In genomic region chr3:195079636-195080035, GRCh38 we compare ENCODE assay signal across 17 cellular contexts.
A peak's percentile ranks its signal among the peaks of the same experiment; 100 is the strongest.
DNase-seq lines count a peak whose midpoint lies in the region; ATAC-seq, FAIRE-seq and TF ChIP-seq lines count a peak whose summit lies in the region.
"Had no signal": no experiment of that assay in that cellular context is flagged by ENCODE, and none has a peak within 500 bp of the region (broad histone marks: within the 10 kb centered on the region; RNA-seq: fewer than 3 reads in every experiment).

No MANE protein-coding gene starts in this region.

- H3K9me3 Mint-ChIP-seq in activated B cell treated with CpG ODN at 0.5 μM for 24 hours (no peaks in the 10 kb centered on the region), HFFc6 (no peaks in the 10 kb centered on the region)

- H3K27me3 Mint-ChIP-seq in activated B cell treated with CpG ODN at 0.5 μM for 24 hours, result no peaks in the 10 kb centered on the region
- H3K27me3 Mint-ChIP-seq in HFFc6 (ENCODE audit: insufficient read depth), result peaks cover 3% of the 10 kb centered on the region; the same call in 1 of the 2 replicates

- POLR2A ChIA-PET in activated B cell treated with CpG ODN at 0.5 μM for 24 hours (lab: Charles Lee) (no interaction called here), GM10248 (lab: Yijun Ruan, JAX) (no interaction called here)

- intact Hi-C loops in heart left ventricle (cut with DNase I), result no loop called here
- intact Hi-C loops in Right ventricle myocardium inferior (cut with DNase I), result loop anchor here (2.0 kb wide), 1 partner anchor 15 kb away; no protein-coding TSS in a partner anchor
- intact Hi-C loops in activated B cell treated with CpG ODN at 0.5 μM for 24 hours (cut with micrococcal nuclease), result no loop called here
- intact Hi-C loops in kidney (cut with DNase I), result no loop called here
- intact Hi-C loops in thyroid gland (cut with DNase I), result no loop called here

- DNase-seq in heart left ventricle (peak in 1 of 5 donors; percentile 42), Right ventricle myocardium inferior (ENCODE audit: missing footprints) (no peak), activated B cell treated with CpG ODN at 0.5 μM for 24 hours (no peak), kidney (peak; percentile 55), thyroid gland (no peak), GM10248 (ENCODE audit: extremely low spot score) (no peak), HFFc6 (no peak)
- DNase-seq: activated CD4-positive, alpha-beta T cell treated with anti-CD3 and anti-CD28 coated beads for 48 hours; amniotic stem cell; cortex of kidney; left colon; NCI-H146 had no signal

- H3K4me1 Mint-ChIP-seq in activated B cell treated with CpG ODN at 0.5 μM for 24 hours, result peaks cover 34% of the 10 kb centered on the region
- H3K4me1 Mint-ChIP-seq in HFFc6 (ENCODE audit: low read depth), result peaks cover 8% of the 10 kb centered on the region; the same call in 1 of the 2 replicates

- ATAC-seq in heart left ventricle (no peak), Right ventricle myocardium inferior (no peak), activated B cell treated with CpG ODN at 0.5 μM for 24 hours (ENCODE audit: low read depth) (no peak), GM19324 (IDR thresholded peaks at IDR 0.05; ENCODE audit: low FRiP score, unreplicated experiment) (no peak)
- ATAC-seq: esophagus mucosa, K562, left colon had no signal

- H3K9me3 ChIP-seq in heart left ventricle, result no peaks in the 10 kb centered on the region
- no peaks in the 10 kb centered on the region for H3K9me3 ChIP-seq in kidney (ENCODE audit: control insufficient read depth in 1 of 2, low read length in 2 of 2)
- H3K9me3 ChIP-seq in thyroid gland, result no peaks in the 10 kb centered on the region
- H3K9me3 ChIP-seq: HAP-1 had no signal

- H3K4me3 ChIP-seq in heart left ventricle (no peak overlapping the region), kidney (ENCODE audit: low read length in 2 of 2) (no peak overlapping the region), thyroid gland (replicated peaks in 1 of 3) (no peak overlapping the region)
- H3K4me3 ChIP-seq: HAP-1, hepatocyte, K562 had no signal

- TF ChIP-seq POLR2A in heart left ventricle (IDR thresholded peaks at IDR 0.05) (no peak), thyroid gland (IDR thresholded peaks at IDR 0.05) (no peak)

- H3K27ac Mint-ChIP-seq in activated B cell treated with CpG ODN at 0.5 μM for 24 hours (peak overlapping the region; percentile 10), HFFc6 (no peak overlapping the region)

- H3K27me3 ChIP-seq in heart left ventricle (no peaks in the 10 kb centered on the region), thyroid gland (no peaks in the 10 kb centered on the region)
- H3K27me3 ChIP-seq: hepatocyte had no signal

- FAIRE-seq in kidney (lab: Jason Lieb, UNC), result no peak
- FAIRE-seq: K562 had no signal

- no peak overlapping the region for H3K9ac ChIP-seq in kidney (ENCODE audit: low read length in 2 of 2)

- H3K4me1 ChIP-seq in heart left ventricle, result peaks cover 11 to 47% (median 39%) of the 10 kb centered on the region in 12 donors
- peaks cover 20 to 21% of the 10 kb centered on the region in 2 donors for H3K4me1 ChIP-seq in kidney (ENCODE audit: control insufficient read depth in 1 of 2, insufficient read depth in 1 of 2, low read depth in 1 of 2, low read length in 2 of 2)
- H3K4me1 ChIP-seq in thyroid gland, result peaks cover 34 to 45% of the 10 kb centered on the region in 2 donors
- H3K4me1 ChIP-seq: HAP-1 had no signal

- CTCF ChIA-PET in activated B cell treated with CpG ODN at 0.5 μM for 24 hours (lab: Charles Lee) (no interaction called here), GM10248 (lab: Yijun Ruan, JAX) (interaction anchor here (1.8 kb wide), 1 partner anchor 11 kb away, joined by 5 read pairs; no protein-coding TSS in a partner anchor)

- TF ChIP-seq CTCF in heart left ventricle (IDR thresholded peaks at IDR 0.05), result no peak
- no peak for TF ChIP-seq CTCF in activated B cell treated with CpG ODN at 0.5 μM for 24 hours (IDR thresholded peaks at IDR 0.05)
- no peak for TF ChIP-seq CTCF in kidney (IDR thresholded peaks at IDR 0.05; ENCODE audit: borderline replicate concordance, extremely low read depth, insufficient read depth)
- TF ChIP-seq CTCF in thyroid gland (IDR thresholded peaks at IDR 0.05), result no peak
- TF ChIP-seq CTCF in GM10248 (IDR thresholded peaks at IDR 0.05; ENCODE audit: control extremely low read depth, extremely low read depth, low read depth, missing control alignments), result no peak
- TF ChIP-seq CTCF in HFFc6 (IDR thresholded peaks at IDR 0.05), result no peak

- H3K36me3 Mint-ChIP-seq in activated B cell treated with CpG ODN at 0.5 μM for 24 hours (ENCODE audit: low read depth) (no peaks in the 10 kb centered on the region), HFFc6 (ENCODE audit: low read depth) (no peaks in the 10 kb centered on the region)

- H3K36me3 ChIP-seq in heart left ventricle (no peaks in the 10 kb centered on the region), kidney (ENCODE audit: control insufficient read depth in 1 of 2, insufficient read depth in 2 of 2, low read length in 2 of 2) (no peaks in the 10 kb centered on the region), thyroid gland (no peaks in the 10 kb centered on the region)
- H3K36me3 ChIP-seq: HAP-1 had no signal

- WGBS in heart left ventricle, 4 donors, result 56 to 61% (median 59%) methylated on average over 5 of the region's 5 CpGs
- WGBS in thyroid gland, 2 donors, result 79 to 84% methylated on average over 5 of the region's 5 CpGs

- peak overlapping the region in 11 of 12 donors; percentile 65 to 96 (median 84) for H3K27ac ChIP-seq in heart left ventricle
- peak overlapping the region; percentile 56 to 88 for H3K27ac ChIP-seq in kidney (ENCODE audit: low read depth in 2 of 2, low read length in 2 of 2)
- H3K27ac ChIP-seq in thyroid gland, result peak overlapping the region; percentile 78 to 91 (median 87)
- H3K27ac ChIP-seq: hepatocyte had no signal

- H3K4me3 Mint-ChIP-seq in activated B cell treated with CpG ODN at 0.5 μM for 24 hours (peak overlapping the region; percentile 12), HFFc6 (no peak overlapping the region)
